16 cellular contexts compared by ENCODE assay signal in genomic region chr1:25583519-25584370, GRCh38. TPM values are rescaled to one million over a fixed set of nuclear protein-coding genes. Genes with fewer than 3 reads are reported as not detected.
DNase-seq lines count a peak whose midpoint lies in the region; TF ChIP-seq lines count a peak whose summit lies in the region.
"Had no signal": no experiment of that assay in that cellular context is flagged by ENCODE, and none has a peak within 500 bp of the region (broad histone marks: within the 10 kb centered on the region; RNA-seq: fewer than 3 reads in every experiment).

No MANE protein-coding gene starts in this region.

- CTCF ChIA-PET in HEK293 (lab: Yijun Ruan, JAX): interaction anchor here (0.6 to 2.9 kb wide), 2 partner anchors 11 to 18 kb away, joined by 3 to 19 read pairs; no protein-coding TSS in a partner anchor

- H3K4me1 Mint-ChIP-seq in progenitor cell of endocrine pancreas (ENCODE audit: low read depth): peaks cover 7% of the 10 kb centered on the region
- peaks cover 2% of the 10 kb centered on the region for H3K4me1 Mint-ChIP-seq in activated T-helper 2 cell treated with anti-CD3 and anti-CD28 coated beads, Interferon-gamma antibody, Interleukin-2, Interleukin-4, amounts not matched to agents 10 μg/mL and 5 μg/mL and 100 μg/mL, durations not matched to agents 14 hours and 24 hours and 36 hours (ENCODE audit: low read depth)

- H3K27me3 ChIP-seq in BLaER1 (no peaks in the 10 kb centered on the region), right atrium auricular region (no peaks in the 10 kb centered on the region)
- H3K27me3 ChIP-seq: SJCRH30 had no signal

- no peaks in the 10 kb centered on the region for H3K36me3 ChIP-seq in BLaER1
- no peaks in the 10 kb centered on the region for H3K36me3 ChIP-seq in HEK293 (ENCODE audit: control insufficient read depth in 2 of 2, insufficient read depth in 1 of 2, low read length in 2 of 2)
- no peaks in the 10 kb centered on the region for H3K36me3 ChIP-seq in right atrium auricular region
- H3K36me3 ChIP-seq: SJCRH30 had no signal

- peaks cover 5% of the 10 kb centered on the region for H3K9me3 Mint-ChIP-seq in progenitor cell of endocrine pancreas (ENCODE audit: low read depth)
- no peaks in the 10 kb centered on the region for H3K9me3 Mint-ChIP-seq in activated T-helper 2 cell treated with anti-CD3 and anti-CD28 coated beads, Interferon-gamma antibody, Interleukin-2, Interleukin-4, amounts not matched to agents 10 μg/mL and 5 μg/mL and 100 μg/mL, durations not matched to agents 14 hours and 24 hours and 36 hours

- no peak overlapping the region for H3K9ac ChIP-seq in BLaER1

- TF ChIP-seq CTCF in HEK293 (tag by site-specific recombination; IDR thresholded peaks at IDR 0.05): no peak
- no peak for TF ChIP-seq CTCF in fibroblast of villous mesenchyme (IDR thresholded peaks at IDR 0.05; ENCODE audit: insufficient read depth, low read depth, low read length)
- no peak for TF ChIP-seq CTCF in progenitor cell of endocrine pancreas (IDR thresholded peaks at IDR 0.05; ENCODE audit: unreplicated experiment)
- no peak for TF ChIP-seq CTCF in right atrium auricular region (IDR thresholded peaks at IDR 0.05)

- H3K36me3 Mint-ChIP-seq in progenitor cell of endocrine pancreas (ENCODE audit: insufficient read depth): peaks cover 3% of the 10 kb centered on the region
- H3K36me3 Mint-ChIP-seq in activated T-helper 2 cell treated with anti-CD3 and anti-CD28 coated beads, Interferon-gamma antibody, Interleukin-2, Interleukin-4, amounts not matched to agents 10 μg/mL and 5 μg/mL and 100 μg/mL, durations not matched to agents 14 hours and 24 hours and 36 hours (ENCODE audit: low read depth): no peaks in the 10 kb centered on the region

- peak overlapping the region; percentile 19; the same call in 1 of the 2 replicates for H3K27ac ChIP-seq in BLaER1
- H3K27ac ChIP-seq in HEK293 (ENCODE audit: extremely low read depth, low read depth, low read length): no peak overlapping the region
- H3K27ac ChIP-seq in right atrium auricular region: no peak overlapping the region
- H3K27ac ChIP-seq: A549, PC-9, SJCRH30 had no signal

- H3K4me3 ChIP-seq in BLaER1 (no peak overlapping the region), HEK293 (ENCODE audit: low read depth, low read length) (no peak overlapping the region), fibroblast of villous mesenchyme (ENCODE audit: low read depth, low read length) (no peak overlapping the region), right atrium auricular region (no peak overlapping the region)
- H3K4me3 ChIP-seq: A549, PC-9, SJCRH30 had no signal

- no peaks in the 10 kb centered on the region for H3K9me3 ChIP-seq in BLaER1
- no peaks in the 10 kb centered on the region for H3K9me3 ChIP-seq in HEK293 (ENCODE audit: control insufficient read depth, insufficient read depth, low read depth, low read length)
- no peaks in the 10 kb centered on the region for H3K9me3 ChIP-seq in right atrium auricular region
- H3K9me3 ChIP-seq: A549, Caco-2, SJCRH30 had no signal

- peak overlapping the region; percentile 19 for H3K27ac Mint-ChIP-seq in progenitor cell of endocrine pancreas
- H3K27ac Mint-ChIP-seq in activated T-helper 2 cell treated with anti-CD3 and anti-CD28 coated beads, Interferon-gamma antibody, Interleukin-2, Interleukin-4, amounts not matched to agents 10 μg/mL and 5 μg/mL and 100 μg/mL, durations not matched to agents 14 hours and 24 hours and 36 hours: no peak overlapping the region

- DNase-seq in fibroblast of villous mesenchyme (ENCODE audit: low read depth) (peak; percentile 4), progenitor cell of endocrine pancreas (ENCODE audit: low spot score, unreplicated experiment) (no peak), right atrium auricular region (ENCODE audit: low spot score) (no peak)
- no peak for DNase-seq in activated T-helper 2 cell treated with anti-CD3 and anti-CD28 coated beads, Interferon-gamma antibody, Interleukin-2, Interleukin-4, amounts not matched to agents 10 μg/mL and 5 μg/mL and 100 μg/mL, durations not matched to agents 14 hours and 24 hours and 36 hours (ENCODE audit: low spot score)
- no peak for DNase-seq in stimulated activated naive CD4-positive, alpha-beta T cell treated with Interleukin-2 at 50 U/mL for 16 hours (lab: John Stamatoyannopoulos, UW)
- DNase-seq: Caco-2, DMS53, MV-4-11, NCI-H1417 treated with DMSO at 0.1 percent for 48 hours, NCI-H1930, NCI-H82, PC-9, SJCRH30 had no signal

- H4K20me1 ChIP-seq in BLaER1: no peaks in the 10 kb centered on the region

- peaks cover 15% of the 10 kb centered on the region for H3K27me3 Mint-ChIP-seq in progenitor cell of endocrine pancreas
- peaks cover 12% of the 10 kb centered on the region for H3K27me3 Mint-ChIP-seq in activated T-helper 2 cell treated with anti-CD3 and anti-CD28 coated beads, Interferon-gamma antibody, Interleukin-2, Interleukin-4, amounts not matched to agents 10 μg/mL and 5 μg/mL and 100 μg/mL, durations not matched to agents 14 hours and 24 hours and 36 hours (ENCODE audit: low read depth)

- POLR2A ChIA-PET in HEK293 (lab: Yijun Ruan, JAX): no interaction called here

- H3K4me1 ChIP-seq in BLaER1 (peaks cover 30% of the 10 kb centered on the region), HEK293 (ENCODE audit: control insufficient read depth, insufficient read depth, low read length) (no peaks in the 10 kb centered on the region), right atrium auricular region (no peaks in the 10 kb centered on the region)
- H3K4me1 ChIP-seq: A549 had no signal

- peak overlapping the region; percentile 67 for H3K4me2 ChIP-seq in BLaER1
- H3K4me2 ChIP-seq: A549, PC-9 had no signal

- no peak overlapping the region for H3K4me3 Mint-ChIP-seq in progenitor cell of endocrine pancreas (ENCODE audit: low read depth)
- no peak overlapping the region for H3K4me3 Mint-ChIP-seq in activated T-helper 2 cell treated with anti-CD3 and anti-CD28 coated beads, Interferon-gamma antibody, Interleukin-2, Interleukin-4, amounts not matched to agents 10 μg/mL and 5 μg/mL and 100 μg/mL, durations not matched to agents 14 hours and 24 hours and 36 hours (ENCODE audit: low read depth)

- intact Hi-C loops in activated T-helper 2 cell treated with anti-CD3 and anti-CD28 coated beads, Interferon-gamma antibody, Interleukin-2, Interleukin-4, amounts not matched to agents 10 μg/mL and 5 μg/mL and 100 μg/mL, durations not matched to agents 14 hours and 24 hours and 36 hours (cut with micrococcal nuclease): no loop called here

TF ChIP-seq in HEK293, 187 proteins besides CTCF, POLR2A, EP300 and RAD21:
- TF ChIP-seq ZNF133 (tag by site-specific recombination; IDR thresholded peaks at IDR 0.05): peak; percentile 99
- TF ChIP-seq ZSCAN16 (tag by site-specific recombination; IDR thresholded peaks at IDR 0.05): no peak
- no peak for TF ChIP-seq ZNF521 (tag by site-specific recombination; IDR thresholded peaks at IDR 0.05)

RNA-seq across cellular contexts. Expression of gene MAN1C1, which starts 32.8 kb away (rescaled TPM):
- total RNA-seq in fibroblast of villous mesenchyme: 3.9 and 5.2 TPM in 2 replicates
- 4.8 and 5.1 TPM in 2 replicates for total RNA-seq in progenitor cell of endocrine pancreas
- 10 to 100 TPM in 1 of 2 donors, 1 to 10 TPM in 1; 9.4 to 13.6 TPM for total RNA-seq in right atrium auricular region
- 4.1 and 5.0 TPM in 2 replicates for total RNA-seq in activated T-helper 2 cell treated with anti-CD3 and anti-CD28 coated beads, Interferon-gamma antibody, Interleukin-2, Interleukin-4, amounts not matched to agents 10 μg/mL and 5 μg/mL and 100 μg/mL, durations not matched to agents 14 hours and 24 hours and 36 hours

RNA-seq across cellular contexts. Expression of gene LDLRAP1, which starts 40.3 kb away (rescaled TPM):
- total RNA-seq in fibroblast of villous mesenchyme (18.4 and 24.6 TPM in 2 replicates), progenitor cell of endocrine pancreas (12.7 and 13.3 TPM in 2 replicates), right atrium auricular region (10 to 100 TPM in 1 of 2 donors, 1 to 10 TPM in 1; 8.9 to 10.1 TPM)
- total RNA-seq in activated T-helper 2 cell treated with anti-CD3 and anti-CD28 coated beads, Interferon-gamma antibody, Interleukin-2, Interleukin-4, amounts not matched to agents 10 μg/mL and 5 μg/mL and 100 μg/mL, durations not matched to agents 14 hours and 24 hours and 36 hours: 6.3 and 7.2 TPM in 2 replicates
